ENCODE assay signal across 1 cellular context in genomic region chr1:6512908-6513280, GRCh38.
A peak's percentile ranks its signal among the peaks of the same experiment; 100 is the strongest.
TF ChIP-seq lines count a peak whose summit lies in the region.

No MANE protein-coding gene starts in this region.

TF ChIP-seq in HepG2, 621 proteins besides CTCF, POLR2A, EP300 and RAD21:
- TF ChIP-seq THYN1 (CRISPR knock-in tag; IDR thresholded peaks at IDR 0.05; ENCODE audit: borderline replicate concordance, low read depth): no peak
- TF ChIP-seq, protein P1, sequence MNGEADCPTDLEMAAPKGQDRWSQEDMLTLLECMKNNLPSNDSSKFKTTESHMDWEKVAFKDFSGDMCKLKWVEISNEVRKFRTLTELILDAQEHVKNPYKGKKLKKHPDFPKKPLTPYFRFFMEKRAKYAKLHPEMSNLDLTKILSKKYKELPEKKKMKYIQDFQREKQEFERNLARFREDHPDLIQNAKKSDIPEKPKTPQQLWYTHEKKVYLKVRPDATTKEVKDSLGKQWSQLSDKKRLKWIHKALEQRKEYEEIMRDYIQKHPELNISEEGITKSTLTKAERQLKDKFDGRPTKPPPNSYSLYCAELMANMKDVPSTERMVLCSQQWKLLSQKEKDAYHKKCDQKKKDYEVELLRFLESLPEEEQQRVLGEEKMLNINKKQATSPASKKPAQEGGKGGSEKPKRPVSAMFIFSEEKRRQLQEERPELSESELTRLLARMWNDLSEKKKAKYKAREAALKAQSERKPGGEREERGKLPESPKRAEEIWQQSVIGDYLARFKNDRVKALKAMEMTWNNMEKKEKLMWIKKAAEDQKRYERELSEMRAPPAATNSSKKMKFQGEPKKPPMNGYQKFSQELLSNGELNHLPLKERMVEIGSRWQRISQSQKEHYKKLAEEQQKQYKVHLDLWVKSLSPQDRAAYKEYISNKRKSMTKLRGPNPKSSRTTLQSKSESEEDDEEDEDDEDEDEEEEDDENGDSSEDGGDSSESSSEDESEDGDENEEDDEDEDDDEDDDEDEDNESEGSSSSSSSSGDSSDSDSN (CRISPR knock-in tag; IDR thresholded peaks at IDR 0.05): peak; percentile 2; the same call in 1 of the 2 replicates
- TF ChIP-seq ZNF547 (CRISPR knock-in tag; IDR thresholded peaks at IDR 0.05): no peak
- TF ChIP-seq ZBTB8A (CRISPR knock-in tag; IDR thresholded peaks at IDR 0.05; ENCODE audit: borderline replicate concordance, low read depth): no peak
- TF ChIP-seq ZBTB34 (CRISPR knock-in tag; IDR thresholded peaks at IDR 0.05): 0 out of 2 replicates have a peak, but pooled peaks have one; percentile 7
- 0 out of 2 replicates have a peak, but pooled peaks have one; percentile 20 for TF ChIP-seq ZNF430 (CRISPR knock-in tag; IDR thresholded peaks at IDR 0.05)
TF ChIP-seq in HepG2: peak in this region for 3.
